ENCODE assay signal across 1 cellular context in genomic region chr16:57704011-57704904, GRCh38.
TF ChIP-seq lines count a peak whose summit lies in the region.

No MANE protein-coding gene starts in this region.

TF ChIP-seq in HepG2, 621 proteins besides CTCF, POLR2A, EP300 and RAD21 (continued from another document and continues in another):
- TF ChIP-seq ZHX1 (CRISPR knock-in tag; IDR thresholded peaks at IDR 0.05; ENCODE audit: low read depth) (peak; percentile 43; the same call in 1 of the 2 replicates), ZNF790 (CRISPR knock-in tag; IDR thresholded peaks at IDR 0.05; ENCODE audit: borderline replicate concordance) (no peak), HNRNPH1 (optimal IDR thresholded peaks at IDR 0.05; ENCODE audit: low read depth, low read length) (no peak), KLF16 (CRISPR knock-in tag; IDR thresholded peaks at IDR 0.05) (no peak), TBP (CRISPR knock-in tag; IDR thresholded peaks at IDR 0.05) (no peak), ASH2L (IDR thresholded peaks at IDR 0.05; ENCODE audit: insufficient read length, low read depth, low read length) (peak; percentile 91), HMG20B (CRISPR knock-in tag; conservative IDR thresholded peaks at IDR 0.05) (no peak), ZNF24 (IDR thresholded peaks at IDR 0.05) (no peak), ZBTB42 (CRISPR knock-in tag; IDR thresholded peaks at IDR 0.05) (no peak), NFKBIZ (CRISPR knock-in tag; IDR thresholded peaks at IDR 0.05) (no peak), MIXL1 (CRISPR knock-in tag; IDR thresholded peaks at IDR 0.05) (peak; percentile 77; the same call in 1 of the 2 replicates), RFX5 (IDR thresholded peaks at IDR 0.05; ENCODE audit: low read depth, low read length) (no peak), PAF1 (CRISPR knock-in tag; IDR thresholded peaks at IDR 0.05) (no peak), ZNF331 (CRISPR knock-in tag; IDR thresholded peaks at IDR 0.05) (no peak), ZNF10 (CRISPR knock-in tag; IDR thresholded peaks at IDR 0.05; ENCODE audit: borderline replicate concordance, low read depth) (no peak), KLF11 (CRISPR knock-in tag; IDR thresholded peaks at IDR 0.05) (0 out of 2 replicates have a peak, but pooled peaks have one; percentile 18), ISL2 (CRISPR knock-in tag; IDR thresholded peaks at IDR 0.05) (0 out of 2 replicates have a peak, but pooled peaks have one; percentile 29), ZNF550 (CRISPR knock-in tag; IDR thresholded peaks at IDR 0.05; ENCODE audit: borderline replicate concordance) (no peak), RBM39 (IDR thresholded peaks at IDR 0.05; ENCODE audit: low read depth, low read length, poor library complexity, severe bottlenecking) (no peak), HOXA9 (CRISPR knock-in tag; IDR thresholded peaks at IDR 0.05; ENCODE audit: borderline replicate concordance) (no peak), ZNF543 (CRISPR knock-in tag; IDR thresholded peaks at IDR 0.05) (peak; percentile 95), PAWR (CRISPR knock-in tag; IDR thresholded peaks at IDR 0.05; ENCODE audit: borderline replicate concordance) (no peak), ATF7 (IDR thresholded peaks at IDR 0.05) (no peak), ATF7 (CRISPR knock-in tag; IDR thresholded peaks at IDR 0.05) (peak; percentile 43; the same call in 1 of the 2 replicates), SOX13 (IDR thresholded peaks at IDR 0.05) (peak; percentile 67), SOX13 (CRISPR knock-in tag; conservative IDR thresholded peaks at IDR 0.05 in 1 of 2, IDR thresholded peaks at IDR 0.05 in 1 of 2) (peak in 1 of 2 experiments; percentile 90; a peak in 2 of 4 replicates), TCF7L2 (IDR thresholded peaks at IDR 0.05; ENCODE audit: low read depth, low read length) (peak; percentile 49; the same call in 1 of the 2 replicates), ZNF557 (CRISPR knock-in tag; IDR thresholded peaks at IDR 0.05) (no peak), SNAPC2 (CRISPR knock-in tag; IDR thresholded peaks at IDR 0.05) (no peak; the same call in 1 of the 2 replicates), ZNF782 (CRISPR knock-in tag; IDR thresholded peaks at IDR 0.05; ENCODE audit: borderline replicate concordance) (peak; percentile 65; the same call in 1 of the 2 replicates), ZNF232 (CRISPR knock-in tag; IDR thresholded peaks at IDR 0.05; ENCODE audit: borderline replicate concordance) (no peak), HOXA3 (CRISPR knock-in tag; IDR thresholded peaks at IDR 0.05) (no peak; the same call in 1 of the 2 replicates), FOXO1 (CRISPR knock-in tag; IDR thresholded peaks at IDR 0.05) (peak; percentile 11; the same call in 1 of the 2 replicates), HIC2 (CRISPR knock-in tag; IDR thresholded peaks at IDR 0.05; ENCODE audit: low read depth) (no peak), HHEX (CRISPR knock-in tag; IDR thresholded peaks at IDR 0.05) (no peak), ZNF510 (CRISPR knock-in tag; IDR thresholded peaks at IDR 0.05; ENCODE audit: low read depth) (peak; percentile 47; the same call in 1 of the 2 replicates), ZNF234 (CRISPR knock-in tag; conservative IDR thresholded peaks at IDR 0.05) (no peak), TEF (CRISPR knock-in tag; IDR thresholded peaks at IDR 0.05) (no peak), ZZZ3 (CRISPR knock-in tag; IDR thresholded peaks at IDR 0.05; ENCODE audit: borderline replicate concordance) (0 out of 2 replicates have a peak, but pooled peaks have one; percentile 44), ZNF646 (CRISPR knock-in tag; IDR thresholded peaks at IDR 0.05) (peak; percentile 76; the same call in 1 of the 2 replicates), SMAD9 (CRISPR knock-in tag; IDR thresholded peaks at IDR 0.05) (no peak), SRSF9 (IDR thresholded peaks at IDR 0.05; ENCODE audit: borderline replicate concordance, insufficient read depth, low read depth, low read length, poor library complexity, severe bottlenecking) (no peak), SRSF4 (IDR thresholded peaks at IDR 0.05; ENCODE audit: low read depth, low read length, poor library complexity, severe bottlenecking) (no peak), ETV6 (CRISPR knock-in tag; conservative IDR thresholded peaks at IDR 0.05) (no peak), LBX2 (CRISPR knock-in tag; IDR thresholded peaks at IDR 0.05; ENCODE audit: borderline replicate concordance) (no peak), CBFB (CRISPR knock-in tag; IDR thresholded peaks at IDR 0.05) (no peak), TARDBP (CRISPR knock-in tag; IDR thresholded peaks at IDR 0.05) (peak; percentile 72), ZNF576 (CRISPR knock-in tag; IDR thresholded peaks at IDR 0.05) (no peak), ZNF816 (CRISPR knock-in tag; IDR thresholded peaks at IDR 0.05; ENCODE audit: borderline replicate concordance) (no peak), GPN1 (CRISPR knock-in tag; IDR thresholded peaks at IDR 0.05; ENCODE audit: borderline replicate concordance) (no peak), ZNF501 (CRISPR knock-in tag; IDR thresholded peaks at IDR 0.05) (peak; percentile 41; the same call in 1 of the 2 replicates), FOXP4 (CRISPR knock-in tag; IDR thresholded peaks at IDR 0.05) (peak; percentile 85), ZNF280D (CRISPR knock-in tag; IDR thresholded peaks at IDR 0.05) (0 out of 2 replicates have a peak, but pooled peaks have one; percentile 26)
